ENCODE assay signal across 21 cellular contexts in genomic region chr12:73067616-73068015, GRCh38.
DNase-seq lines count a peak whose midpoint lies in the region; ATAC-seq, FAIRE-seq and TF ChIP-seq lines count a peak whose summit lies in the region.
"Had no signal": no experiment of that assay in that cellular context is flagged by ENCODE, and none has a peak within 500 bp of the region (broad histone marks: within the 10 kb centered on the region; RNA-seq: fewer than 3 reads in every experiment).

No MANE protein-coding gene starts in this region.

- TF ChIP-seq RAD21 in H1 (IDR thresholded peaks at IDR 0.05 in 1 of 2, conservative IDR thresholded peaks at IDR 0.05 in 1 of 2; ENCODE audit: low read depth in 2 of 2, low read length in 2 of 2) = no peak

- no peaks in the 10 kb centered on the region; a peak in 1 of 4 replicates for H3K9me3 ChIP-seq in H1 (ENCODE audit: insufficient read depth in 2 of 2, low read depth in 1 of 2, low read length in 1 of 2)
- peaks cover 0 to 5% of the 10 kb centered on the region in 2 donors for H3K9me3 ChIP-seq in kidney (ENCODE audit: control insufficient read depth in 1 of 2, low read length in 2 of 2)
- H3K9me3 ChIP-seq: A549; BLaER1 treated with 17β-estradiol and CSF1 and Interleukin-3, amounts not matched to agents 10 nM and 100 nM; Caco-2 had no signal

- H3K9ac ChIP-seq in H1 (replicated peaks in 1 of 4; ENCODE audit: extremely low read depth in 1 of 4, low read depth in 3 of 4, low read length in 3 of 4) = no peak overlapping the region
- no peak overlapping the region for H3K9ac ChIP-seq in kidney (ENCODE audit: low read length in 2 of 2)
- H3K9ac ChIP-seq: BLaER1 treated with 17β-estradiol and CSF1 and Interleukin-3, amounts not matched to agents 10 nM and 100 nM had no signal

- no peak overlapping the region for H3K27ac Mint-ChIP-seq in stimulated activated memory B cell treated with anti-CD40 and anti-IgM and Interleukin-4, amounts not matched to agents 10 μg/mL and 1 μg/mL and 100 μg/mL, for 72 hours
- H3K27ac Mint-ChIP-seq in T-cell = no peak overlapping the region
- H3K27ac Mint-ChIP-seq: B cell; CD4-positive, alpha-beta T cell; CD8-positive, alpha-beta T cell had no signal

- H4K5ac ChIP-seq in H1 (ENCODE audit: insufficient read length, low read depth, low read length) = no peak overlapping the region

- H3K4me3 ChIP-seq in H1 (ENCODE audit: extremely low read depth in 1 of 4, insufficient read depth in 2 of 4, low read depth in 3 of 4, low read length in 4 of 4) = no peak overlapping the region
- H3K4me3 ChIP-seq in kidney (ENCODE audit: low read length in 2 of 2) = no peak overlapping the region
- H3K4me3 ChIP-seq: A549; BLaER1 treated with 17β-estradiol and CSF1 and Interleukin-3, amounts not matched to agents 10 nM and 100 nM had no signal

- TF ChIP-seq POLR2A in H1 (IDR thresholded peaks at IDR 0.05; ENCODE audit: control extremely low read depth in 1 of 2, low read depth in 2 of 2, low read length in 2 of 2) = no peak

- H3K4me1 Mint-ChIP-seq in stimulated activated memory B cell treated with anti-CD40 and anti-IgM and Interleukin-4, amounts not matched to agents 10 μg/mL and 1 μg/mL and 100 μg/mL, for 72 hours = no peaks in the 10 kb centered on the region
- H3K4me1 Mint-ChIP-seq in T-cell = no peaks in the 10 kb centered on the region
- H3K4me1 Mint-ChIP-seq: B cell had no signal

- H2AK5ac ChIP-seq in H1 (ENCODE audit: low read depth, low read length) = no peak overlapping the region; the same call in 1 of the 2 replicates

- no peak overlapping the region for H4K8ac ChIP-seq in H1 (ENCODE audit: extremely low read depth, insufficient read depth, low read length)

- H2BK15ac ChIP-seq in H1 (ENCODE audit: low read length) = no peak overlapping the region

- no peaks in the 10 kb centered on the region for H3K79me2 ChIP-seq in H1 (ENCODE audit: control insufficient read depth in 1 of 2, insufficient read depth in 2 of 2, low read length in 2 of 2)

- H3K36me3 Mint-ChIP-seq in stimulated activated memory B cell treated with anti-CD40 and anti-IgM and Interleukin-4, amounts not matched to agents 10 μg/mL and 1 μg/mL and 100 μg/mL, for 72 hours = no peaks in the 10 kb centered on the region
- no peaks in the 10 kb centered on the region for H3K36me3 Mint-ChIP-seq in T-cell
- H3K36me3 Mint-ChIP-seq: CD8-positive, alpha-beta T cell had no signal

- no peak for TF ChIP-seq EP300 in H1 (IDR thresholded peaks at IDR 0.05; ENCODE audit: borderline replicate concordance in 1 of 2, low read depth in 2 of 2, low read length in 2 of 2)

- H3K36me3 ChIP-seq in H1 (ENCODE audit: control insufficient read depth in 2 of 4, insufficient read depth in 4 of 4, low read length in 3 of 4) (no peaks in the 10 kb centered on the region), kidney (ENCODE audit: control insufficient read depth in 1 of 2, insufficient read depth in 2 of 2, low read length in 2 of 2) (no peaks in the 10 kb centered on the region)
- H3K36me3 ChIP-seq: BLaER1 treated with 17β-estradiol and CSF1 and Interleukin-3, amounts not matched to agents 10 nM and 100 nM had no signal

- H3K79me1 ChIP-seq in H1 (ENCODE audit: low read depth, low read length) = no peaks in the 10 kb centered on the region

- TF ChIP-seq CTCF in H1 (IDR thresholded peaks at IDR 0.05; ENCODE audit: control extremely low read depth in 1 of 3, insufficient read depth in 1 of 3, low read depth in 1 of 3, low read length in 3 of 3) (no peak), kidney (IDR thresholded peaks at IDR 0.05; ENCODE audit: borderline replicate concordance, extremely low read depth, insufficient read depth) (no peak)

- no peak overlapping the region for H2BK120ac ChIP-seq in H1 (replicated peaks; ENCODE audit: low read depth, low read length)

- H3K4me2 ChIP-seq in H1 (ENCODE audit: insufficient read depth in 1 of 2, low read depth in 2 of 2, low read length in 2 of 2) = no peak overlapping the region
- H3K4me2 ChIP-seq: A549; BLaER1 treated with 17β-estradiol and CSF1 and Interleukin-3, amounts not matched to agents 10 nM and 100 nM had no signal

- H4K20me1 ChIP-seq in H1 (replicated peaks in 1 of 2; ENCODE audit: control insufficient read depth in 1 of 2, insufficient read depth in 2 of 2, low read length in 2 of 2) = no peaks in the 10 kb centered on the region
- H4K20me1 ChIP-seq: BLaER1 treated with 17β-estradiol and CSF1 and Interleukin-3, amounts not matched to agents 10 nM and 100 nM had no signal

- no peaks in the 10 kb centered on the region for H3K27me3 Mint-ChIP-seq in stimulated activated memory B cell treated with anti-CD40 and anti-IgM and Interleukin-4, amounts not matched to agents 10 μg/mL and 1 μg/mL and 100 μg/mL, for 72 hours
- H3K27me3 Mint-ChIP-seq in T-cell = no peaks in the 10 kb centered on the region
- H3K27me3 Mint-ChIP-seq: B cell; CD4-positive, alpha-beta T cell had no signal

- WGBS in H1 (ENCODE audit: extremely low coverage in 1 of 2, insufficient coverage in 1 of 2, insufficient read length in 1 of 2, insufficient replicate concordance in 2 of 2, low coverage in 1 of 2, low lambda C conversion rate in 2 of 2, missing lambda C conversion rate in 1 of 2), 2 experiments = 91% methylated on average over 5 of the region's 5 CpGs; no CpG with 5 or more reads in 1 of the 2 experiments

- H3K4me1 ChIP-seq in H1 (replicated peaks in 1 of 4; ENCODE audit: control insufficient read depth in 3 of 4, insufficient read depth in 4 of 4, low read length in 3 of 4) (no peaks in the 10 kb centered on the region), kidney (ENCODE audit: control insufficient read depth in 1 of 2, insufficient read depth in 1 of 2, low read depth in 1 of 2, low read length in 2 of 2) (no peaks in the 10 kb centered on the region)
- H3K4me1 ChIP-seq: A549; BLaER1 treated with 17β-estradiol and CSF1 and Interleukin-3, amounts not matched to agents 10 nM and 100 nM; Caco-2 had no signal

- no peak overlapping the region for H3K4ac ChIP-seq in H1 (replicated peaks; ENCODE audit: insufficient read length, low read depth, low read length)

- H3K4me3 Mint-ChIP-seq in stimulated activated memory B cell treated with anti-CD40 and anti-IgM and Interleukin-4, amounts not matched to agents 10 μg/mL and 1 μg/mL and 100 μg/mL, for 72 hours = no peak overlapping the region
- H3K4me3 Mint-ChIP-seq in T-cell = no peak overlapping the region
- H3K4me3 Mint-ChIP-seq: B cell; CD4-positive, alpha-beta T cell; CD8-positive, alpha-beta T cell had no signal

- no peak overlapping the region for H3K14ac ChIP-seq in H1 (ENCODE audit: insufficient read length)

- CTCF ChIA-PET in H1 (lab: Charles Lee; ENCODE audit: partially characterized antibody) (no interaction called here), T-cell (lab: Charles Lee) (no interaction called here)

- H3K27ac ChIP-seq in H1 (ENCODE audit: low read depth, low read length) (no peak overlapping the region), kidney (ENCODE audit: low read depth in 2 of 2, low read length in 2 of 2) (no peak overlapping the region)
- H3K27ac ChIP-seq: 22Rv1; A549; BLaER1 treated with 17β-estradiol and CSF1 and Interleukin-3, amounts not matched to agents 10 nM and 100 nM; C4-2B had no signal

- no peak overlapping the region for H2BK12ac ChIP-seq in H1 (ENCODE audit: low read depth, low read length)

- H3K23me2 ChIP-seq in H1 (ENCODE audit: low read depth, low read length) = no peaks in the 10 kb centered on the region

- POLR2A ChIA-PET in H1 (lab: Charles Lee; ENCODE audit: partially characterized antibody) (no interaction called here), T-cell (lab: Charles Lee) (no interaction called here)

- FAIRE-seq in H1 (lab: Jason Lieb, UNC) (no peak), kidney (lab: Jason Lieb, UNC) (no peak)
- FAIRE-seq: A549, D721Med, G401.6, GM12891, GM19239 had no signal

- H3K18ac ChIP-seq in H1 (ENCODE audit: extremely low read depth, low read length) = no peak overlapping the region

- intact Hi-C loops in kidney (cut with DNase I) = no loop called here

- DNase-seq in H1 (ENCODE audit: low read depth in 1 of 2, low spot score in 2 of 2) = no peak
- DNase-seq in kidney = peak; percentile 57
- DNase-seq in T-cell = no peak
- DNase-seq: AML-193; Caco-2; Calu3; CD4-positive, alpha-beta T cell; CD8-positive, alpha-beta T cell; DMS79 treated with DMSO at 0.1 percent for 48 hours; GF-D8 had no signal

- H4K91ac ChIP-seq in H1 (replicated peaks; ENCODE audit: insufficient read length, low read length) = no peak overlapping the region

- no peaks in the 10 kb centered on the region for H3K9me3 Mint-ChIP-seq in stimulated activated memory B cell treated with anti-CD40 and anti-IgM and Interleukin-4, amounts not matched to agents 10 μg/mL and 1 μg/mL and 100 μg/mL, for 72 hours
- peaks cover 7 to 15% (median 7%) of the 10 kb centered on the region in 3 donors for H3K9me3 Mint-ChIP-seq in T-cell

- H2BK20ac ChIP-seq in H1 (ENCODE audit: low read length) = no peak overlapping the region

- ATAC-seq in stimulated activated memory B cell treated with anti-CD40 and anti-IgM and Interleukin-4, amounts not matched to agents 10 μg/mL and 1 μg/mL and 100 μg/mL, for 72 hours = peak; percentile 46
- no peak for ATAC-seq in HG03135 (IDR thresholded peaks at IDR 0.05; ENCODE audit: unreplicated experiment)
- no peak for ATAC-seq in T-cell (replicated peaks in 1 of 4)
- ATAC-seq: A549; CD8-positive, alpha-beta T cell had no signal

- no peaks in the 10 kb centered on the region for H3K27me3 ChIP-seq in H1 (replicated peaks in 1 of 4; ENCODE audit: control insufficient read depth in 3 of 4, extremely low read depth in 1 of 4, insufficient read depth in 3 of 4, low read length in 3 of 4)
- H3K27me3 ChIP-seq: BLaER1 treated with 17β-estradiol and CSF1 and Interleukin-3, amounts not matched to agents 10 nM and 100 nM had no signal

- no peak overlapping the region for H3K23ac ChIP-seq in H1 (ENCODE audit: insufficient read length)

- no peak overlapping the region for H2AFZ ChIP-seq in H1 (ENCODE audit: low read length)

- H3K56ac ChIP-seq in H1 (replicated peaks; ENCODE audit: insufficient read length, low read depth, low read length) = no peak overlapping the region

- H2BK5ac ChIP-seq in H1 (ENCODE audit: low read depth, low read length) = 0 out of 2 replicates have a peak overlapping the region, but pooled peaks have one; percentile 30

TF ChIP-seq in H1, 55 proteins besides CTCF, POLR2A, EP300 and RAD21 (continues in another document):
- TF ChIP-seq KDM5A (IDR thresholded peaks at IDR 0.05; ENCODE audit: low read length) = no peak
- TF ChIP-seq FOSL1 (IDR thresholded peaks at IDR 0.05; ENCODE audit: insufficient read depth, low read depth, low read length) = no peak
- TF ChIP-seq RFX5 (IDR thresholded peaks at IDR 0.05; ENCODE audit: borderline replicate concordance, low read depth, low read length) = no peak
- no peak for TF ChIP-seq SRF (IDR thresholded peaks at IDR 0.05; ENCODE audit: low read depth, low read length)
- TF ChIP-seq RXRA (IDR thresholded peaks at IDR 0.05; ENCODE audit: insufficient read depth, low read depth, low read length) = no peak
- TF ChIP-seq POU5F1 (IDR thresholded peaks at IDR 0.05; ENCODE audit: low read depth, low read length) = no peak
- no peak for TF ChIP-seq CBX5 (IDR thresholded peaks at IDR 0.05; ENCODE audit: low read depth, low read length)
